ENCODE assay signal across 11 cellular contexts in genomic region chr6:30463242-30463641, GRCh38. TPM values are rescaled to one million over a fixed set of nuclear protein-coding genes. Genes with fewer than 3 reads are reported as not detected.
DNase-seq lines count a peak whose midpoint lies in the region; ATAC-seq and TF ChIP-seq lines count a peak whose summit lies in the region.
"Had no signal": no experiment of that assay in that cellular context is flagged by ENCODE, and none has a peak within 500 bp of the region (broad histone marks: within the 10 kb centered on the region; RNA-seq: fewer than 3 reads in every experiment).

No MANE protein-coding gene starts in this region.

- CTCF ChIA-PET in A673 (lab: Charles Lee), result interaction anchor here (4.0 kb wide), 1 partner anchor 10 kb away, joined by 21 read pairs; no protein-coding TSS in a partner anchor

- H3K79me2 ChIP-seq in DND-41 (ENCODE audit: insufficient read depth, low read length), result no peaks in the 10 kb centered on the region

- peaks cover 14 to 23% (median 16%) of the 10 kb centered on the region in 7 donors for H3K9me3 Mint-ChIP-seq in naive B cell

- ATAC-seq in DND-41 (ENCODE audit: insufficient read depth, low read depth) (no peak; the same call in 2 of the 3 replicates), naive B cell (ENCODE audit: low read depth in 2 of 2) (peak; percentile 1 to 22), GM21786 (IDR thresholded peaks at IDR 0.05; ENCODE audit: unreplicated experiment) (no peak)

- no peak overlapping the region for H3K9ac ChIP-seq in BLaER1 treated with 17β-estradiol and CSF1 and Interleukin-3, amounts not matched to agents 10 nM and 100 nM
- no peak overlapping the region for H3K9ac ChIP-seq in DND-41 (ENCODE audit: low read depth, low read length)
- no peak overlapping the region for H3K9ac ChIP-seq in SK-N-MC (ENCODE audit: insufficient read length)

- DNase-seq in DND-41 (no peak), SK-N-MC (ENCODE audit: low read depth, low spot score) (no peak), naive B cell (no peak), A673 (ENCODE audit: low spot score) (no peak), NCI-H2107 treated with DMSO at 0.1 percent for 48 hours (lab: John Stamatoyannopoulos, UW; ENCODE audit: unreplicated experiment) (no peak)
- DNase-seq: NCI-H187 treated with DMSO at 0.1 percent for 48 hours, uterus had no signal

- peaks cover 40 to 60% (median 56%) of the 10 kb centered on the region in 11 experiments; a peak in 21 of 22 replicates for H4K20me1 ChIP-seq in BLaER1 treated with 17β-estradiol and CSF1 and Interleukin-3, amounts not matched to agents 10 nM and 100 nM
- peaks cover 28% of the 10 kb centered on the region for H4K20me1 ChIP-seq in DND-41 (ENCODE audit: insufficient read depth, low read length)

- BruUV-seq in A673 (replicated peaks; lab: Mats Ljungman, UMichigan), result no TSS peak

- intact Hi-C loops in A673 (cut with micrococcal nuclease; ENCODE audit: unreplicated experiment), result no loop called here

- peak overlapping the region; percentile 15 to 85 (median 64) for H3K4me3 Mint-ChIP-seq in naive B cell
- H3K4me3 Mint-ChIP-seq: T-helper 1 cell treated with Interleukin-12 subunit alpha and Interleukin-12 subunit beta and Interleukin-4 antibody, amounts not matched to agents 30 μg/mL and 1 μg/mL, for 36 hours had no signal

- H3K27ac Mint-ChIP-seq in naive B cell, result peak overlapping the region in 1 of 6 donors; percentile 37
- H3K27ac Mint-ChIP-seq: T-helper 1 cell treated with Interleukin-12 subunit alpha and Interleukin-12 subunit beta and Interleukin-4 antibody, amounts not matched to agents 30 μg/mL and 1 μg/mL, for 36 hours had no signal

- peaks cover 5 to 24% of the 10 kb centered on the region in 2 donors for H3K36me3 Mint-ChIP-seq in naive B cell

- H3K4me3 ChIP-seq in BLaER1 treated with 17β-estradiol and CSF1 and Interleukin-3, amounts not matched to agents 10 nM and 100 nM, result peak overlapping the region in 2 of 10 experiments; percentile 14 to 50; a peak in 3 of 20 replicates
- no peak overlapping the region for H3K4me3 ChIP-seq in DND-41 (ENCODE audit: low read depth in 1 of 2, low read length in 2 of 2)
- H3K4me3 ChIP-seq in SK-N-MC, result peak overlapping the region; percentile 70
- H3K4me3 ChIP-seq in A673 (ENCODE audit: low read depth, low read length, poor library complexity, severe bottlenecking), result no peak overlapping the region
- H3K4me3 ChIP-seq: uterus had no signal

- peaks cover 29 to 44% (median 37%) of the 10 kb centered on the region in 10 experiments for H3K4me1 ChIP-seq in BLaER1 treated with 17β-estradiol and CSF1 and Interleukin-3, amounts not matched to agents 10 nM and 100 nM
- H3K4me1 ChIP-seq in DND-41 (ENCODE audit: insufficient read depth, low read length) (peaks cover 12% of the 10 kb centered on the region), A673 (ENCODE audit: insufficient read depth, low read length, poor library complexity, severe bottlenecking) (peaks cover 15% of the 10 kb centered on the region)
- H3K4me1 ChIP-seq: uterus had no signal

- H3K27ac ChIP-seq in BLaER1 treated with 17β-estradiol and CSF1 and Interleukin-3, amounts not matched to agents 10 nM and 100 nM, result no peak overlapping the region
- H3K27ac ChIP-seq in DND-41 (ENCODE audit: low read length), result no peak overlapping the region
- H3K27ac ChIP-seq in SK-N-MC, result no peak overlapping the region
- no peak overlapping the region for H3K27ac ChIP-seq in A673 (ENCODE audit: low read depth, low read length, poor library complexity, severe bottlenecking)
- H3K27ac ChIP-seq: pancreas, uterus had no signal

- H3K27me3 ChIP-seq in BLaER1 treated with 17β-estradiol and CSF1 and Interleukin-3, amounts not matched to agents 10 nM and 100 nM, result peaks cover 96 to 99% (median 99%) of the 10 kb centered on the region in 11 experiments
- peaks cover 67% of the 10 kb centered on the region for H3K27me3 ChIP-seq in DND-41 (ENCODE audit: insufficient read depth, low read length, poor library complexity)
- H3K27me3 ChIP-seq in A673 (replicated peaks; ENCODE audit: insufficient read depth, low read depth, low read length, poor library complexity), result peaks cover 99% of the 10 kb centered on the region

- TF ChIP-seq CTCF in DND-41 (IDR thresholded peaks at IDR 0.05; ENCODE audit: borderline replicate concordance, extremely low read depth, low read length, poor library complexity, severe bottlenecking) (no peak), A673 (conservative IDR thresholded peaks at IDR 0.05; ENCODE audit: low read depth, low read length) (no peak)

- peaks cover 72 to 86% (median 82%) of the 10 kb centered on the region in 3 donors for H3K27me3 Mint-ChIP-seq in naive B cell

- peak overlapping the region; percentile 73 to 95 (median 88) for H3K4me2 ChIP-seq in BLaER1 treated with 17β-estradiol and CSF1 and Interleukin-3, amounts not matched to agents 10 nM and 100 nM
- peak overlapping the region; percentile 22; the same call in 1 of the 2 replicates for H3K4me2 ChIP-seq in DND-41 (ENCODE audit: insufficient read depth, low read length)

- POLR2A ChIA-PET in A673 (lab: Charles Lee; ENCODE audit: low non-redundant PET), result no interaction called here

- H3K4me1 Mint-ChIP-seq in naive B cell, result peaks cover 36 to 46% (median 38%) of the 10 kb centered on the region in 3 donors

- H3K36me3 ChIP-seq in BLaER1 treated with 17β-estradiol and CSF1 and Interleukin-3, amounts not matched to agents 10 nM and 100 nM, result 0 out of 22 replicates have a peak, but pooled peaks cover 0 to 4% (median 0%) of the 10 kb centered on the region in 11 experiments
- H3K36me3 ChIP-seq in DND-41 (ENCODE audit: insufficient read depth, low read length), result no peaks in the 10 kb centered on the region
- no peaks in the 10 kb centered on the region for H3K36me3 ChIP-seq in SK-N-MC (ENCODE audit: insufficient read depth, low read length)
- H3K36me3 ChIP-seq in A673 (ENCODE audit: insufficient read depth, low read length, poor library complexity, severe bottlenecking), result no peaks in the 10 kb centered on the region
- H3K36me3 ChIP-seq: pancreas, uterus had no signal

- peaks cover 30 to 37% (median 32%) of the 10 kb centered on the region in 11 experiments for H3K9me3 ChIP-seq in BLaER1 treated with 17β-estradiol and CSF1 and Interleukin-3, amounts not matched to agents 10 nM and 100 nM (replicated peaks in 1 of 11)
- H3K9me3 ChIP-seq in DND-41 (ENCODE audit: insufficient read depth, low read length, severe bottlenecking) (no peaks in the 10 kb centered on the region), SK-N-MC (ENCODE audit: low read depth, low read length) (no peaks in the 10 kb centered on the region), A673 (ENCODE audit: low read depth, low read length, poor library complexity, severe bottlenecking) (no peaks in the 10 kb centered on the region)
- H3K9me3 ChIP-seq: pancreas, uterus had no signal

- no peak overlapping the region for H2AFZ ChIP-seq in DND-41 (ENCODE audit: low read depth, low read length)

RNA-seq across cellular contexts. Expression of gene HLA-E, which starts 26.1 kb away (rescaled TPM):
- polyA plus RNA-seq in naive B cell (ENCODE audit: low read depth in 6 of 6), result 1,000 to 10,000 TPM; 2,024 to 3,192 (median 2,301) TPM
- 36.9 and 41.1 TPM in 2 replicates for total RNA-seq in A673 (2021)

Comparison
In these comparisons a context has a peak if more than half of its experiments do, and no peak if none do; other contexts are left out.
1. ATAC-seq: peak in naive B cell (2 of 2); none in DND-41 (single experiment) and GM21786 (single experiment).